ENCODE assay signal across 10 cellular contexts in the genomic region with DNA sequence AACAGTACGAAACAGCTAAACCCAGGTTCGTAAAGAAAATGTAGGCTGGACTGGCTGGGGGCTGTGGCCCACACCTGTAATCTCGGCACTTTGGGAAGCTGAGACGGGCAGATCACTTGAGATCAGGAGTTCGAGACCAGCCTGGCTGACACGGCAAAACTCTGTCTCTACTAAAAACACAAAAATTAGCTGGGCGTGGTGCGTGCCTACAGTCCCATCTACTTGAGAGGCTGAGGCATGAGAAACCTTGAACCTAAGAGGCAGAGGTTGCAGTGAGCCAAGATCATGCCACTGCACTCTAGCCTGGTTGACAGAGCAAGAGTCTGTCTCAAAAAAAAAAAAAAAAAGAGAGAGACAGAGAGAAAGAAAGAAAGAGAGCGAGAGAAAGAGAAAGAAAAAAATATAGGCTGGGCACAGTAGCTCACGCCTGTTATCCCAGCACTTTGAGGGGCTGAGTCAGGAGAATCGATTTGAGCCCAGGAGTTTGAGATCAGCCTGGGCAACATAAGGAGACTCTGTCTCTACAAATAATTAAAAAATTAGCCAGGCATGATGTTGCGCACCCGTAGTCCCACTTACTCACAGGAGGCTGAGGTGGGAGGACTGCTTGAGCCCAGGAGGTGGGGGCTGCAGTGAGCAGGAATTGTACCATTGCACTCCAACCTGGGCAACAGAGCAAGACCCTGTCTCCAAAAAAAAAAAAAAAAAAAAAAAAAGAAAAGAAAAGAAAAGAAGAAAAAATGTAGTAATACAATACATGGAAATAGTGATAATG. TPM values are rescaled to one million over a fixed set of nuclear protein-coding genes. Genes with fewer than 3 reads are reported as not detected.
DNase-seq lines count a peak whose midpoint lies in the region; ATAC-seq and TF ChIP-seq lines count a peak whose summit lies in the region.
"Had no signal": no experiment of that assay in that cellular context is flagged by ENCODE, and none has a peak within 500 bp of the region (broad histone marks: within the 10 kb centered on the region; RNA-seq: fewer than 3 reads in every experiment).

No MANE protein-coding gene starts in this region.

- H3K4me1 ChIP-seq in IMR-90 (ENCODE audit: control insufficient read depth, insufficient read depth, low read length) (peaks cover 55% of the 10 kb centered on the region), right lobe of liver (peaks cover 0 to 35% (median 0%) of the 10 kb centered on the region in 4 donors), stomach (peaks cover 88 to 99% (median 93%) of the 10 kb centered on the region in 4 donors)

- WGBS in IMR-90 (ENCODE audit: extremely low coverage in 2 of 2, insufficient read length in 1 of 2), 2 experiments = 86% methylated on average over 6 of the region's 13 CpGs; no CpG with 5 or more reads in 1 of the 2 experiments
- 79% methylated on average over 6 of the region's 13 CpGs for WGBS in right lobe of liver (ENCODE audit: insufficient coverage, low coverage, low lambda C conversion rate, missing lambda C conversion rate)
- 80 to 93% (median 86%) methylated on average over 13 of the region's 13 CpGs for WGBS in stomach, 5 donors

- H4K5ac ChIP-seq in IMR-90 (ENCODE audit: low read depth, low read length) = peak overlapping the region; percentile 50; the same call in 1 of the 2 replicates

- intact Hi-C loops in IMR-90 (cut with micrococcal nuclease) (loop anchor here (1.0 to 2.0 kb wide), 3 partner anchors 51 to 195 kb away; partner anchors contain the start of gene NBL1), right lobe of liver (cut with DNase I) (loop anchor here in 1 of 2 donors (5.0 kb wide), 1 partner anchor 57 kb away; no protein-coding TSS in a partner anchor), stomach (cut with DNase I; ENCODE audit: low total_unique reads) (no loop called here)

- peak overlapping the region; percentile 74 for H2BK120ac ChIP-seq in IMR-90 (ENCODE audit: low read depth, low read length)

- H2AK5ac ChIP-seq in IMR-90 (ENCODE audit: low read depth, low read length) = peak overlapping the region; percentile 73; the same call in 1 of the 2 replicates

- dilution Hi-C loops in IMR-90 (cut with HindIII; ENCODE audit: low sequenced_read_pairs, unreplicated experiment) = no loop called here

- H3K4me3 ChIP-seq in IMR-90 (ENCODE audit: insufficient read depth, low read depth, low read length) (no peak overlapping the region), right lobe of liver (no peak overlapping the region), stomach (no peak overlapping the region)
- H3K4me3 ChIP-seq: mucosa of descending colon had no signal

- H3K18ac ChIP-seq in IMR-90 (ENCODE audit: low read depth, low read length) = peak overlapping the region; percentile 67

- H3K27me3 ChIP-seq in IMR-90 (ENCODE audit: control insufficient read depth, insufficient read depth, low read length) = no peaks in the 10 kb centered on the region
- H3K27me3 ChIP-seq in right lobe of liver = no peaks in the 10 kb centered on the region
- no peaks in the 10 kb centered on the region for H3K27me3 ChIP-seq in stomach

- H3K9ac ChIP-seq in IMR-90 (ENCODE audit: low read depth, low read length) = 0 out of 2 replicates have a peak overlapping the region, but pooled peaks have one; percentile 9

- H3K27me3 Mint-ChIP-seq in activated naive CD8-positive, alpha-beta T cell treated with anti-CD3 and anti-CD28 coated beads for 36 hours = no peaks in the 10 kb centered on the region

- H2BK15ac ChIP-seq in IMR-90 (ENCODE audit: low read depth, low read length) = no peak overlapping the region

- peak overlapping the region; percentile 87 for H3K27ac ChIP-seq in IMR-90 (ENCODE audit: insufficient read depth, low read length)
- peak overlapping the region; percentile 11 to 29 (median 19) for H3K27ac ChIP-seq in right lobe of liver
- H3K27ac ChIP-seq in stomach = peak overlapping the region; percentile 40 to 90 (median 84)

- no peak overlapping the region; the same call in 1 of the 2 replicates for H3K14ac ChIP-seq in IMR-90 (replicated peaks; ENCODE audit: low read depth, low read length)

- H3K27ac Mint-ChIP-seq in activated naive CD8-positive, alpha-beta T cell treated with anti-CD3 and anti-CD28 coated beads for 36 hours = peak overlapping the region; percentile 92

- peak overlapping the region; percentile 16 for H3K4me3 Mint-ChIP-seq in activated naive CD8-positive, alpha-beta T cell treated with anti-CD3 and anti-CD28 coated beads for 36 hours

- H4K8ac ChIP-seq in IMR-90 (ENCODE audit: low read depth in 2 of 2, low read length in 2 of 2) = peak overlapping the region in 1 of 2 experiments; percentile 41; a peak in 2 of 4 replicates

- peak overlapping the region; percentile 62; the same call in 1 of the 2 replicates for H2BK20ac ChIP-seq in IMR-90 (ENCODE audit: low read depth, low read length)

- CTCF ChIA-PET in IMR-90 (lab: Yijun Ruan, JAX) = interaction anchor here (0.6 kb wide), 1 partner anchor 46 kb away, joined by 4 read pairs; no protein-coding TSS in a partner anchor

- H3K36me3 Mint-ChIP-seq in activated naive CD8-positive, alpha-beta T cell treated with anti-CD3 and anti-CD28 coated beads for 36 hours = peaks cover 34% of the 10 kb centered on the region

- no peak overlapping the region for H3K56ac ChIP-seq in IMR-90 (ENCODE audit: extremely low read depth, insufficient read depth, low read length)

- DNase-seq in IMR-90 (no peak), right lobe of liver (no peak), stomach (no peak), NCI-H524 treated with DMSO at 0.1 percent for 48 hours (lab: John Stamatoyannopoulos, UW) (no peak), DMS114 treated with DMSO at 0.1 percent for 48 hours (lab: John Stamatoyannopoulos, UW; ENCODE audit: unreplicated experiment) (no peak), HK-2 (ENCODE audit: unreplicated experiment) (no peak)
- no peak for DNase-seq in activated naive CD8-positive, alpha-beta T cell treated with anti-CD3 and anti-CD28 coated beads for 36 hours
- DNase-seq: erythroblast, NCI-H1092 treated with DMSO at 0.1 percent for 48 hours had no signal

- peak overlapping the region; percentile 27 for H3K4me2 ChIP-seq in IMR-90 (ENCODE audit: low read depth, low read length)

- TF ChIP-seq EP300 in stomach (IDR thresholded peaks at IDR 0.05) = no peak

- in situ Hi-C loops in IMR-90 (cut with MboI; ENCODE audit: low sequenced_read_pairs) = no loop called here

- H3K23ac ChIP-seq in IMR-90 (ENCODE audit: low read depth, low read length) = no peak overlapping the region; the same call in 1 of the 2 replicates

- no peak overlapping the region for H2AFZ ChIP-seq in IMR-90 (replicated peaks; ENCODE audit: low read length, poor library complexity)

- POLR2A ChIA-PET in IMR-90 (lab: Charles Lee; ENCODE audit: unreplicated experiment) = no interaction called here

- H2AK9ac ChIP-seq in IMR-90 (replicated peaks; ENCODE audit: low read depth, low read length, poor library complexity) = no peak overlapping the region

- TF ChIP-seq RAD21 in IMR-90 (IDR thresholded peaks at IDR 0.05; ENCODE audit: low read length) = no peak

- peaks cover 83% of the 10 kb centered on the region for H3K4me1 Mint-ChIP-seq in activated naive CD8-positive, alpha-beta T cell treated with anti-CD3 and anti-CD28 coated beads for 36 hours

- H3K9me1 ChIP-seq in IMR-90 (ENCODE audit: insufficient read depth, low read length) = peaks cover 48% of the 10 kb centered on the region

- H3K79me1 ChIP-seq in IMR-90 (ENCODE audit: low read depth in 1 of 2, low read length in 2 of 2) = peaks cover 40 to 96% of the 10 kb centered on the region in 2 experiments

- H3K36me3 ChIP-seq in IMR-90 (ENCODE audit: control insufficient read depth, insufficient read depth, low read length) (0 out of 2 replicates have a peak, but pooled peaks cover 2% of the 10 kb centered on the region), right lobe of liver (no peaks in the 10 kb centered on the region), stomach (peaks cover 0 to 9% (median 3%) of the 10 kb centered on the region in 4 donors)

- BruUV-seq in IMR-90 (replicated peaks; lab: Mats Ljungman, UMichigan) = no TSS peak

- peak overlapping the region; percentile 81 for H3K4ac ChIP-seq in IMR-90 (ENCODE audit: low read depth, low read length)

- peak overlapping the region; percentile 47 for H4K91ac ChIP-seq in IMR-90 (ENCODE audit: insufficient read depth, low read depth, low read length)

- TF ChIP-seq CTCF in IMR-90 (conservative IDR thresholded peaks at IDR 0.05; ENCODE audit: low read depth, low read length) = no peak
- TF ChIP-seq CTCF in right lobe of liver (IDR thresholded peaks at IDR 0.05) = no peak
- no peak for TF ChIP-seq CTCF in stomach (IDR thresholded peaks at IDR 0.05)

- no peak for TF ChIP-seq POLR2A in IMR-90 (IDR thresholded peaks at IDR 0.05; ENCODE audit: low read depth, low read length)
- TF ChIP-seq POLR2A in right lobe of liver (IDR thresholded peaks at IDR 0.05) = no peak
- TF ChIP-seq POLR2A in stomach (IDR thresholded peaks at IDR 0.05) = no peak

- H4K20me1 ChIP-seq in IMR-90 (ENCODE audit: insufficient read depth, low read length) = peaks cover 93% of the 10 kb centered on the region

- peak overlapping the region; percentile 92 for H2BK5ac ChIP-seq in IMR-90 (ENCODE audit: low read depth, low read length, poor library complexity, severe bottlenecking)

- ATAC-seq in IMR-90 (ENCODE audit: low read depth) = no peak
- ATAC-seq in right lobe of liver = no peak

- H3K9me3 Mint-ChIP-seq in activated naive CD8-positive, alpha-beta T cell treated with anti-CD3 and anti-CD28 coated beads for 36 hours = no peaks in the 10 kb centered on the region

- no peaks in the 10 kb centered on the region for H3K9me3 ChIP-seq in IMR-90 (ENCODE audit: control insufficient read depth, insufficient read depth, low read length)
- H3K9me3 ChIP-seq in right lobe of liver = no peaks in the 10 kb centered on the region
- no peaks in the 10 kb centered on the region for H3K9me3 ChIP-seq in stomach
- H3K9me3 ChIP-seq: mucosa of descending colon had no signal

TF ChIP-seq in IMR-90, 13 proteins besides CTCF, POLR2A, EP300 and RAD21 (continues in another document):
- no peak for TF ChIP-seq FOS (IDR thresholded peaks at IDR 0.05; ENCODE audit: low read depth, low read length)
- TF ChIP-seq, protein P1, sequence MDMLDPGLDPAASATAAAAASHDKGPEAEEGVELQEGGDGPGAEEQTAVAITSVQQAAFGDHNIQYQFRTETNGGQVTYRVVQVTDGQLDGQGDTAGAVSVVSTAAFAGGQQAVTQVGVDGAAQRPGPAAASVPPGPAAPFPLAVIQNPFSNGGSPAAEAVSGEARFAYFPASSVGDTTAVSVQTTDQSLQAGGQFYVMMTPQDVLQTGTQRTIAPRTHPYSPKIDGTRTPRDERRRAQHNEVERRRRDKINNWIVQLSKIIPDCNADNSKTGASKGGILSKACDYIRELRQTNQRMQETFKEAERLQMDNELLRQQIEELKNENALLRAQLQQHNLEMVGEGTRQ (IDR thresholded peaks at IDR 0.05; ENCODE audit: low read depth, low read length) = no peak

RNA-seq across cellular contexts. Expression of gene CAPZB, which starts 35.7 kb away (rescaled TPM):
- total RNA-seq in IMR-90 (2012; rRNA removed) (180 and 216 TPM in 2 replicates), right lobe of liver (100 to 1,000 TPM in 1 of 6 experiments, 10 to 100 TPM in 5; 53.5 to 117 (median 88.0) TPM), stomach (100 to 1,000 TPM in 3 of 5 donors, 10 to 100 TPM in 2; 84.9 to 246 (median 112) TPM)
- polyA plus RNA-seq in IMR-90 (2012; rRNA removed) (271 and 304 TPM in 2 replicates), stomach (100 to 1,000 TPM; 188 to 345 (median 256) TPM)
- 189 and 234 TPM in 2 replicates for polyA plus RNA-seq in IMR-90 (2012; cell fraction: cytosol; rRNA removed)
- 74.4 and 139 TPM in 2 replicates for polyA plus RNA-seq in IMR-90 (2012; cell fraction: nucleus; rRNA removed; ENCODE audit: low replicate concordance)
- total RNA-seq in activated naive CD8-positive, alpha-beta T cell treated with anti-CD3 and anti-CD28 coated beads for 36 hours = 100 to 1,000 TPM; 324 to 332 TPM

Comparison
In these comparisons a context has a peak if more than half of its experiments do, and no peak if none do; other contexts are left out.
1. H3K27ac ChIP-seq: peak in every context shown above with its lines; median percentile 87 in IMR-90; 84 in stomach; 19 in right lobe of liver.